ENCODE assay signal across 10 cellular contexts in the genomic region with DNA sequence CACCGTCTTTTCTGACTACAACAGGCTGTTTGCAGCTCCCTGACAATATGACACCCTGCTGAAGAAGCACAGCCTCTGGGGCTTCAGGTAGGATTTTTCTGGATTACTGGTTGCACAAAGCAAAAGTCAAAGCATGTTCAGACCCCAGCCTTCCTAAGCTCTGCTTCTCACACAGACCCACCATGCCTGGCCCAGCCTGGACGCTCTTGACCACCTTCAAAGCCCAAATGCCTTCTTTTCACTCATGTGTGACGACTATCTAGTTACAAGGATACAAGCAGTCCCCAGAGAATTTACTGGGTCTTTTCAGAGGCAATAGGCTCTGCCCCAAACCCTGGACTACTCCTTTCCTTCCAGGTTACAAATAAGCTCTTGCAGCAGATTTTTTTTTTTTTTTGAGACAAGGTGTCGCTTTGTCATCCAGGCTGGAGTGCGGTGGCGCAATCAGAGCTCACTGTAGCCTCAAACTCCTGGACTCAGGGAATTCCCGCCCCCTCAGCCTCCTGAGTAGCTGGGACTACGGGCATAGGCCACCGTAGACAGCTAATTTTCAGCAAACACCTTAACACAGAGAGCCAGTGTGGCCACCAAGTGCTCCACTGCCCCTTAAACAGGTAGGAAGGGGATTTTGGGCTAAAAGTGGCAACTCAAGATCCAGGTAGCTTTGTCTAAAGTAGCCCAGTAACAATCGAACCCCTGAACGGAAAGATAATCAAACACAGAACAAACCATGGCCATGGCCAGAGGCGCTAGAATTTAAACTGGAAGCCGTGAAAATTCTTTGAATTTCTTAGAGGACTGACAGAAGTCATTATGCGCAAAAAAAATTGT. TPM values are rescaled to one million over a fixed set of nuclear protein-coding genes. Genes with fewer than 3 reads are reported as not detected.
A peak's percentile ranks its signal among the peaks of the same experiment; 100 is the strongest.
DNase-seq lines count a peak whose midpoint lies in the region; ATAC-seq and TF ChIP-seq lines count a peak whose summit lies in the region.
"Had no signal": no experiment of that assay in that cellular context is flagged by ENCODE, and none has a peak within 500 bp of the region (broad histone marks: within the 10 kb centered on the region; RNA-seq: fewer than 3 reads in every experiment).

No MANE protein-coding gene starts in this region.

- intact Hi-C loops in left ventricle myocardium superior (cut with micrococcal nuclease): no loop called here
- intact Hi-C loops in CD14-positive monocyte (cut with micrococcal nuclease): no loop called here

- peaks cover 0 to 5% (median 0%) of the 10 kb centered on the region in 7 donors for H3K9me3 Mint-ChIP-seq in CD14-positive monocyte

- TF ChIP-seq CTCF in CD14-positive monocyte (IDR thresholded peaks at IDR 0.05): no peak

- peak; percentile 55 for ATAC-seq in left ventricle myocardium superior
- ATAC-seq in GM18519 (IDR thresholded peaks at IDR 0.05; ENCODE audit: low FRiP score, unreplicated experiment): no peak
- ATAC-seq in GM21825 (IDR thresholded peaks at IDR 0.05; ENCODE audit: unreplicated experiment): no peak
- ATAC-seq in HG02588 (IDR thresholded peaks at IDR 0.05; ENCODE audit: unreplicated experiment): no peak

- H3K36me3 Mint-ChIP-seq in CD14-positive monocyte: peaks cover 9 to 18% of the 10 kb centered on the region in 2 donors

- H3K27ac Mint-ChIP-seq in CD14-positive monocyte: peak overlapping the region in 1 of 7 donors; percentile 25

- no peaks in the 10 kb centered on the region for H3K9me3 ChIP-seq in adipocyte (ENCODE audit: control insufficient read depth, low read length)
- H3K9me3 ChIP-seq: Peyer's patch had no signal

- DNase-seq in HK-2 (ENCODE audit: unreplicated experiment) (peak; percentile 58), adipocyte (ENCODE audit: low read depth) (peak; percentile 69), left ventricle myocardium superior (peak; percentile 47), CD14-positive monocyte (ENCODE audit: low spot score) (no peak)
- DNase-seq: Peyer's patch had no signal

- H3K9ac ChIP-seq in adipocyte (ENCODE audit: low read length) (peak overlapping the region; percentile 57), rectal smooth muscle tissue (ENCODE audit: low read length) (peak overlapping the region; percentile 13)

- H3K27me3 Mint-ChIP-seq in CD14-positive monocyte (ENCODE audit: low read depth in 3 of 3): peaks cover 0 to 2% (median 0%) of the 10 kb centered on the region in 3 donors

- H3K4me3 Mint-ChIP-seq in CD14-positive monocyte: no peak overlapping the region

- H3K27me3 ChIP-seq in adipocyte (replicated peaks; ENCODE audit: control insufficient read depth, insufficient read depth, low read length): no peaks in the 10 kb centered on the region
- H3K27me3 ChIP-seq in rectal smooth muscle tissue (ENCODE audit: control insufficient read depth, insufficient read depth, low read length): no peaks in the 10 kb centered on the region
- H3K27me3 ChIP-seq: Peyer's patch had no signal

- H3K36me3 ChIP-seq in adipocyte (ENCODE audit: control insufficient read depth, insufficient read depth, low read length, severe bottlenecking) (no peaks in the 10 kb centered on the region), rectal smooth muscle tissue (ENCODE audit: control insufficient read depth, insufficient read depth, low read length) (no peaks in the 10 kb centered on the region)
- H3K36me3 ChIP-seq: Peyer's patch had no signal

- H3K4me1 Mint-ChIP-seq in CD14-positive monocyte: peaks cover 13% of the 10 kb centered on the region

- H3K4me1 ChIP-seq in adipocyte (ENCODE audit: control insufficient read depth, insufficient read depth, low read length) (peaks cover 39% of the 10 kb centered on the region), rectal smooth muscle tissue (ENCODE audit: control insufficient read depth, insufficient read depth, low read length) (peaks cover 39% of the 10 kb centered on the region)
- H3K4me1 ChIP-seq: Peyer's patch had no signal

- peak overlapping the region; percentile 92 for H3K27ac ChIP-seq in rectal smooth muscle tissue (ENCODE audit: low read depth, low read length)
- H3K27ac ChIP-seq: epithelial cell of prostate had no signal

- H3K4me3 ChIP-seq in adipocyte (ENCODE audit: low read length) (no peak overlapping the region), rectal smooth muscle tissue (ENCODE audit: low read length) (peak overlapping the region; percentile 28)
- H3K4me3 ChIP-seq: Peyer's patch had no signal

RNA-seq across cellular contexts. Expression of a gene that starts 16.2 kb away (rescaled TPM):
- 302 TPM for total RNA-seq in left ventricle myocardium superior
- polyA plus RNA-seq in CD14-positive monocyte: 1 to 10 TPM; 2.1 to 5.8 TPM
